Comparison of ENCODE assay signal across 8 cellular contexts in the genomic region with DNA sequence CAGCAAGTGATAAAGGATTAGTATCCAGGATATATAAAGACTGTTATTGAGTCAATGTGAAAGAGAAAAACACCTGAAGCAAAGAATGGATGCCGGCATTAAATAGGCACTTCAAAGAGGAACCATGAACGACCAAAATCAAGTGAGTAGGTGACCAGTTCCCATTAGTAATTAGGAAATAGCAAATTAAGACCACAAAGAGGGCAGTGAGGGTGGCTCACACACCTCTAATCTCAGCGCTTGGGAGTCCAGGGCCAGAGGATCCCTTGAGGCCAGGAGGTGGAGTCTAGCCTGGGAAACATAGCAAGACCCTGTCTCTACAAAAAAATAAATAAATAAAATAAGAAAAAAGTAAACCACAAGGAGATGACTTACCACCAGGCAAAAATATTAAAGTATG. TPM values are rescaled to one million over a fixed set of nuclear protein-coding genes. Genes with fewer than 3 reads are reported as not detected.
A peak's percentile ranks its signal among the peaks of the same experiment; 100 is the strongest.
DNase-seq lines count a peak whose midpoint lies in the region; ATAC-seq and TF ChIP-seq lines count a peak whose summit lies in the region.

No MANE protein-coding gene starts in this region.

- H3K4me3 Mint-ChIP-seq in CD14-positive monocyte (peak overlapping the region; percentile 76 to 80), neural crest cell (peak overlapping the region; percentile 86)

- intact Hi-C loops in CD14-positive monocyte (cut with micrococcal nuclease) (no loop called here), adrenal gland (cut with DNase I) (loop anchor here in 1 of 2 donors (5.0 kb wide), 1 partner anchor 1097 kb away; the partner anchor contains the start of gene ZNF488)

- H3K27me3 ChIP-seq in adrenal gland, result no peaks in the 10 kb centered on the region

- H3K9me3 ChIP-seq in adrenal gland (replicated peaks in 1 of 3), result no peaks in the 10 kb centered on the region

- TF ChIP-seq POLR2A in adrenal gland (IDR thresholded peaks at IDR 0.05), result no peak

- peaks cover 21 to 29% (median 29%) of the 10 kb centered on the region in 3 donors for H3K27me3 Mint-ChIP-seq in CD14-positive monocyte (ENCODE audit: low read depth in 3 of 3)
- H3K27me3 Mint-ChIP-seq in neural crest cell (ENCODE audit: low read depth), result peaks cover 79% of the 10 kb centered on the region

- H3K4me3 ChIP-seq in adrenal gland, result peak overlapping the region in 1 of 4 donors; percentile 84

- no peak for DNase-seq in CD14-positive monocyte (ENCODE audit: low spot score)
- no peak for DNase-seq in caudate nucleus (lab: John Stamatoyannopoulos, UW)
- no peak for DNase-seq in neural crest cell (ENCODE audit: low read depth, low spot score)
- no peak for DNase-seq in adrenal gland
- DNase-seq in stimulated activated CD4-positive, alpha-beta T cell treated with anti-CD3 and anti-CD28 coated beads, Interleukin-15, amount 100 ng/mL, for 24 hours, result no peak
- DNase-seq in activated CD4-positive, CD25-positive, alpha-beta regulatory T cell treated with anti-CD3 and anti-CD28 coated beads, Interleukin-2, amount 50 U/mL, for 72 hours, result no peak
- no peak for DNase-seq in epidermal melanocyte (ENCODE audit: insufficient read length, low spot score)

- no peaks in the 10 kb centered on the region for H3K36me3 Mint-ChIP-seq in CD14-positive monocyte
- H3K36me3 Mint-ChIP-seq in neural crest cell (ENCODE audit: low read depth), result no peaks in the 10 kb centered on the region

- H3K4me1 Mint-ChIP-seq in CD14-positive monocyte (peaks cover 51% of the 10 kb centered on the region), neural crest cell (peaks cover 15% of the 10 kb centered on the region)

- ATAC-seq in HG03159 (IDR thresholded peaks at IDR 0.05; ENCODE audit: unreplicated experiment), result peak; percentile 22

- H3K27ac ChIP-seq in caudate nucleus (ENCODE audit: low read depth, low read length) (peak overlapping the region; percentile 82), adrenal gland (peak overlapping the region in 1 of 5 donors; percentile 33)

- H3K27ac Mint-ChIP-seq in CD14-positive monocyte, result peak overlapping the region in 2 of 7 donors; percentile 2 to 5
- H3K27ac Mint-ChIP-seq in neural crest cell (ENCODE audit: unreplicated experiment), result no peak overlapping the region

- 66 to 79% (median 72%) methylated on average over 3 of the region's 3 CpGs for WGBS in adrenal gland, 4 donors

- TF ChIP-seq CTCF in CD14-positive monocyte (IDR thresholded peaks at IDR 0.05), result no peak
- no peak for TF ChIP-seq CTCF in neural crest cell (conservative IDR thresholded peaks at IDR 0.05)
- no peak for TF ChIP-seq CTCF in adrenal gland (IDR thresholded peaks at IDR 0.05)

- H3K36me3 ChIP-seq in adrenal gland (replicated peaks in 1 of 2), result no peaks in the 10 kb centered on the region

- peaks cover 10 to 14% of the 10 kb centered on the region in 2 donors for H3K4me1 ChIP-seq in adrenal gland (replicated peaks in 1 of 2)

- H3K9me3 Mint-ChIP-seq in CD14-positive monocyte, result peaks cover 0 to 6% (median 2%) of the 10 kb centered on the region in 7 donors
- H3K9me3 Mint-ChIP-seq in neural crest cell, result no peaks in the 10 kb centered on the region

RNA-seq across cellular contexts. Expression of gene ANTXRL, which starts 1.5 kb away (rescaled TPM):
- polyA plus RNA-seq in CD14-positive monocyte (not detected), adrenal gland (under 1 TPM in 2 of 3 donors, not detected in 1; 0.34 to 0.40 TPM)
- total RNA-seq in neural crest cell (not detected in 2 replicates), adrenal gland (1 to 10 TPM in 1 of 8 donors, under 1 TPM in 3, not detected in 4; 0.11 to 1.3 (median 0.65) TPM)
